In genomic region chr11:126150256-126150655, GRCh38 we compare ENCODE assay signal across 27 cellular contexts.
A peak's percentile ranks its signal among the peaks of the same experiment; 100 is the strongest.
DNase-seq lines count a peak whose midpoint lies in the region; ATAC-seq and TF ChIP-seq lines count a peak whose summit lies in the region.
"Had no signal": no experiment of that assay in that cellular context is flagged by ENCODE, and none has a peak within 500 bp of the region (broad histone marks: within the 10 kb centered on the region; RNA-seq: fewer than 3 reads in every experiment).

No MANE protein-coding gene starts in this region.

- H3K14ac ChIP-seq in trophoblast cell (ENCODE audit: low read length) = no peak overlapping the region

- H3K36me3 ChIP-seq in DND-41 (ENCODE audit: insufficient read depth, low read length) (no peaks in the 10 kb centered on the region), trophoblast cell (ENCODE audit: control insufficient read depth in 1 of 2, insufficient read depth in 2 of 2, low read length in 2 of 2) (no peaks in the 10 kb centered on the region), lower lobe of right lung (no peaks in the 10 kb centered on the region), Karpas-422 (ENCODE audit: insufficient read depth, low read length) (no peaks in the 10 kb centered on the region)
- H3K36me3 ChIP-seq: thyroid gland had no signal

- peak; percentile 50 for DNase-seq in NCI-H748 (lab: John Stamatoyannopoulos, UW; ENCODE audit: unreplicated experiment)
- no peak for DNase-seq in NCI-H748 treated with DMSO at 0.1 percent for 48 hours (lab: John Stamatoyannopoulos, UW)
- peak; percentile 83 for DNase-seq in DND-41
- no peak for DNase-seq in trophoblast cell
- DNase-seq in lower lobe of right lung = no peak
- no peak for DNase-seq in Karpas-422
- no peak for DNase-seq in NCI-H2171 treated with DMSO at 0.1 percent for 48 hours (lab: John Stamatoyannopoulos, UW)
- DNase-seq: activated CD4-positive, alpha-beta T cell treated with anti-CD3 and anti-CD28 coated beads, Interleukin-2, amount 50 U/mL, for 4 hours; activated CD4-positive, CD25-positive, alpha-beta regulatory T cell; activated CD8-positive, alpha-beta memory T cell treated with anti-CD3 and anti-CD28 coated beads, Interleukin-2, amount 10 ng/mL, durations not matched to agents 7 days and 5 days; activated T-cell treated with anti-CD3 and anti-CD28 coated beads, Interleukin-2, amount 50 U/mL, for 48 hours; CD8-positive, alpha-beta T cell; erythroblast; glutamatergic neuron; HCEC 1CT; mesendoderm; NCI-H1436; NCI-H2107; NCI-H446 treated with DMSO at 0.1 percent for 48 hours; NK-92 treated with Interleukin-12 subunit alpha and Interleukin-12 subunit beta, amount 100 ng/mL, for 24 hours; T-cell; thyroid gland had no signal

- H2BK5ac ChIP-seq in trophoblast cell (ENCODE audit: low read depth, low read length, poor library complexity) = no peak overlapping the region

- H3K27ac ChIP-seq in DND-41 (ENCODE audit: low read length) (no peak overlapping the region), VCaP (peak overlapping the region; percentile 31; the same call in 1 of the 2 replicates), trophoblast cell (ENCODE audit: low read depth, low read length) (no peak overlapping the region), lower lobe of right lung (no peak overlapping the region), Karpas-422 (ENCODE audit: low read length) (no peak overlapping the region)
- H3K27ac ChIP-seq: A549, KMS-11, thyroid gland had no signal

- H4K20me1 ChIP-seq in DND-41 (ENCODE audit: insufficient read depth, low read length) (no peaks in the 10 kb centered on the region), Karpas-422 (ENCODE audit: insufficient read depth, low read depth, low read length) (no peaks in the 10 kb centered on the region)

- no peak overlapping the region for H4K8ac ChIP-seq in trophoblast cell (ENCODE audit: low read depth, low read length)

- ATAC-seq in DND-41 (ENCODE audit: insufficient read depth, low read depth) = peak; percentile 91
- ATAC-seq in lower lobe of right lung = no peak
- ATAC-seq: A549; CD8-positive, alpha-beta T cell; left lobe of liver; T-cell had no signal

- H3K9me3 ChIP-seq in DND-41 (ENCODE audit: insufficient read depth, low read length, severe bottlenecking) (no peaks in the 10 kb centered on the region), trophoblast cell (ENCODE audit: insufficient read depth, low read depth, low read length) (no peaks in the 10 kb centered on the region), lower lobe of right lung (peaks cover 5% of the 10 kb centered on the region), Karpas-422 (ENCODE audit: low read length) (no peaks in the 10 kb centered on the region)
- H3K9me3 ChIP-seq: thyroid gland had no signal

- H3K79me1 ChIP-seq in trophoblast cell (ENCODE audit: low read length) = peaks cover 14% of the 10 kb centered on the region

- H3K27me3 ChIP-seq in DND-41 (ENCODE audit: insufficient read depth, low read length, poor library complexity) (no peaks in the 10 kb centered on the region), trophoblast cell (ENCODE audit: insufficient read depth, low read length) (no peaks in the 10 kb centered on the region), lower lobe of right lung (ENCODE audit: low read depth) (no peaks in the 10 kb centered on the region), Karpas-422 (ENCODE audit: low read length) (no peaks in the 10 kb centered on the region)
- H3K27me3 ChIP-seq: thyroid gland had no signal

- no peak overlapping the region for H3K23ac ChIP-seq in trophoblast cell (ENCODE audit: low read length)

- WGBS in trophoblast cell (ENCODE audit: extremely low coverage, insufficient coverage, insufficient read length) = no CpG with 5 or more reads among the region's 11 CpGs

- H4K91ac ChIP-seq in trophoblast cell (ENCODE audit: low read depth, low read length) = no peak overlapping the region

- no peaks in the 10 kb centered on the region for H3K9me2 ChIP-seq in Karpas-422 (replicated peaks; ENCODE audit: insufficient read depth, low read length)

- H3K4me2 ChIP-seq in DND-41 (ENCODE audit: insufficient read depth, low read length) (no peak overlapping the region), trophoblast cell (ENCODE audit: low read length) (no peak overlapping the region), Karpas-422 (ENCODE audit: low read depth, low read length, poor library complexity, severe bottlenecking) (no peak overlapping the region)
- H3K4me2 ChIP-seq: A549, KMS-11 had no signal

- no peak overlapping the region for H4K12ac ChIP-seq in trophoblast cell (ENCODE audit: low read depth, low read length)

- H3K4me1 ChIP-seq in DND-41 (ENCODE audit: insufficient read depth, low read length) (peaks cover 33% of the 10 kb centered on the region), trophoblast cell (ENCODE audit: control insufficient read depth in 1 of 2, insufficient read depth in 2 of 2, low read length in 2 of 2) (peaks cover 25 to 27% of the 10 kb centered on the region in 2 experiments), lower lobe of right lung (no peaks in the 10 kb centered on the region), Karpas-422 (ENCODE audit: low read length) (peaks cover 5% of the 10 kb centered on the region)

- H3K4me3 ChIP-seq in DND-41 (ENCODE audit: low read depth in 1 of 2, low read length in 2 of 2) = no peak overlapping the region
- H3K4me3 ChIP-seq in trophoblast cell (ENCODE audit: low read depth, low read length) = no peak overlapping the region
- no peak overlapping the region for H3K4me3 ChIP-seq in lower lobe of right lung
- H3K4me3 ChIP-seq in Karpas-422 (ENCODE audit: low read length) = no peak overlapping the region
- H3K4me3 ChIP-seq: A549, skin epidermis, thyroid gland had no signal

- H3K18ac ChIP-seq in trophoblast cell (ENCODE audit: low read length) = no peak overlapping the region

- no peak overlapping the region for H3K4ac ChIP-seq in trophoblast cell (ENCODE audit: low read depth, low read length)

- H3K9ac ChIP-seq in DND-41 (ENCODE audit: low read depth, low read length) = no peak overlapping the region
- no peak overlapping the region for H3K9ac ChIP-seq in trophoblast cell (ENCODE audit: low read length)
- no peak overlapping the region for H3K9ac ChIP-seq in Karpas-422 (ENCODE audit: low read length)
- H3K9ac ChIP-seq: KMS-11 had no signal

- no peak overlapping the region for H2BK120ac ChIP-seq in trophoblast cell (ENCODE audit: insufficient read depth, low read length, poor library complexity)

- intact Hi-C loops in lower lobe of right lung (cut with DNase I) = no loop called here

- H2AFZ ChIP-seq in DND-41 (ENCODE audit: low read depth, low read length) (no peak overlapping the region), trophoblast cell (ENCODE audit: insufficient read depth, low read length, poor library complexity) (no peak overlapping the region), Karpas-422 (ENCODE audit: low read length) (no peak overlapping the region)

- no peak overlapping the region for H2BK12ac ChIP-seq in trophoblast cell (ENCODE audit: low read length)

- H3K79me2 ChIP-seq in DND-41 (ENCODE audit: insufficient read depth, low read length) = no peaks in the 10 kb centered on the region
- H3K79me2 ChIP-seq in trophoblast cell (ENCODE audit: control insufficient read depth, insufficient read depth, low read length, poor library complexity) = peaks cover 2% of the 10 kb centered on the region
- no peaks in the 10 kb centered on the region for H3K79me2 ChIP-seq in Karpas-422 (ENCODE audit: low read length)

- TF ChIP-seq CTCF in DND-41 (IDR thresholded peaks at IDR 0.05; ENCODE audit: borderline replicate concordance, extremely low read depth, low read length, poor library complexity, severe bottlenecking) = peak; percentile 5
- no peak for TF ChIP-seq CTCF in VCaP (conservative IDR thresholded peaks at IDR 0.05)
- no peak for TF ChIP-seq CTCF in lower lobe of right lung (IDR thresholded peaks at IDR 0.05)

- H2AK5ac ChIP-seq in trophoblast cell (ENCODE audit: low read length) = peak overlapping the region; percentile 22

Comparison
In these comparisons a context has a peak if more than half of its experiments do, and no peak if none do; other contexts are left out.
1. DNase-seq: peak in NCI-H748 (single experiment) and DND-41 (single experiment); none in NCI-H748 treated with DMSO at 0.1 percent for 48 hours (single experiment), trophoblast cell (0 of 2), lower lobe of right lung (single experiment), Karpas-422 (single experiment) and NCI-H2171 treated with DMSO at 0.1 percent for 48 hours (single experiment).